ENCODE assay signal across 1 cellular context in the genomic region with DNA sequence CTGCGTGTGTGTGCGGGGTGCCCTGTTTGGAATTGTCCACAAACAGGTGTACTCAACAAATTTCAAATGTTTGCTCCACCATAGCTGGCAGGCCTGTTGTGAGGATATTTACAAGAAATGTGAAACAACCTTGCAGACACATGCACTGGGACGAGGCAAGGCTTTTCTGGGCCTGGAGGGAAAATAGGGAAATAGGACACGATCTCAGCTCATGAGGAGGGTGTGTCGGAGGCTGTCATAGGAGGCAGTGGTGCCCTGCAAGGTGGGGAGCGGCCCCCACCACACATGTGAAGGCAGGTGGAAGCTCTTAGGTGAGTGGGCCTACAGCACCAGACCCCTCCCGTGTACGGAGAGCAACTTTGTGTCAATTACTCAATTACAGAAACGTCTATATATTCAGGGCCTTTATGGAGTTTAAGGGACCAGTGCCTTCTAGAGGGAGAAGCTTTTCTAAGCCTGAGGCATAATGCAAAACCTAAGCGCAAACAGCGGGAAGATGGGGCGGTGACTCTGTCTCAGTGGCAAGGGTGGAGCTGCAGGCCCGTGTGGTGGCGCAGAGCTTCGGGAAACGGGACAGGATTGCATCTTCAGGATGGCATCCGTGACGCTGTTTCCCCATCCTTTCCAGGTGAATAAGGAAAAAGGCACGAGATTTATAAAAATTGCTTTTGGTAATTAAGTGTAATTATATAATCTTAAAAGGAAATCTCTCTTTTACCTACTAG.
TF ChIP-seq lines count a peak whose summit lies in the region.

No MANE protein-coding gene starts in this region.

TF ChIP-seq in HepG2, 621 proteins besides CTCF, POLR2A, EP300 and RAD21 (continued from another document):
- TF ChIP-seq, protein P1, sequence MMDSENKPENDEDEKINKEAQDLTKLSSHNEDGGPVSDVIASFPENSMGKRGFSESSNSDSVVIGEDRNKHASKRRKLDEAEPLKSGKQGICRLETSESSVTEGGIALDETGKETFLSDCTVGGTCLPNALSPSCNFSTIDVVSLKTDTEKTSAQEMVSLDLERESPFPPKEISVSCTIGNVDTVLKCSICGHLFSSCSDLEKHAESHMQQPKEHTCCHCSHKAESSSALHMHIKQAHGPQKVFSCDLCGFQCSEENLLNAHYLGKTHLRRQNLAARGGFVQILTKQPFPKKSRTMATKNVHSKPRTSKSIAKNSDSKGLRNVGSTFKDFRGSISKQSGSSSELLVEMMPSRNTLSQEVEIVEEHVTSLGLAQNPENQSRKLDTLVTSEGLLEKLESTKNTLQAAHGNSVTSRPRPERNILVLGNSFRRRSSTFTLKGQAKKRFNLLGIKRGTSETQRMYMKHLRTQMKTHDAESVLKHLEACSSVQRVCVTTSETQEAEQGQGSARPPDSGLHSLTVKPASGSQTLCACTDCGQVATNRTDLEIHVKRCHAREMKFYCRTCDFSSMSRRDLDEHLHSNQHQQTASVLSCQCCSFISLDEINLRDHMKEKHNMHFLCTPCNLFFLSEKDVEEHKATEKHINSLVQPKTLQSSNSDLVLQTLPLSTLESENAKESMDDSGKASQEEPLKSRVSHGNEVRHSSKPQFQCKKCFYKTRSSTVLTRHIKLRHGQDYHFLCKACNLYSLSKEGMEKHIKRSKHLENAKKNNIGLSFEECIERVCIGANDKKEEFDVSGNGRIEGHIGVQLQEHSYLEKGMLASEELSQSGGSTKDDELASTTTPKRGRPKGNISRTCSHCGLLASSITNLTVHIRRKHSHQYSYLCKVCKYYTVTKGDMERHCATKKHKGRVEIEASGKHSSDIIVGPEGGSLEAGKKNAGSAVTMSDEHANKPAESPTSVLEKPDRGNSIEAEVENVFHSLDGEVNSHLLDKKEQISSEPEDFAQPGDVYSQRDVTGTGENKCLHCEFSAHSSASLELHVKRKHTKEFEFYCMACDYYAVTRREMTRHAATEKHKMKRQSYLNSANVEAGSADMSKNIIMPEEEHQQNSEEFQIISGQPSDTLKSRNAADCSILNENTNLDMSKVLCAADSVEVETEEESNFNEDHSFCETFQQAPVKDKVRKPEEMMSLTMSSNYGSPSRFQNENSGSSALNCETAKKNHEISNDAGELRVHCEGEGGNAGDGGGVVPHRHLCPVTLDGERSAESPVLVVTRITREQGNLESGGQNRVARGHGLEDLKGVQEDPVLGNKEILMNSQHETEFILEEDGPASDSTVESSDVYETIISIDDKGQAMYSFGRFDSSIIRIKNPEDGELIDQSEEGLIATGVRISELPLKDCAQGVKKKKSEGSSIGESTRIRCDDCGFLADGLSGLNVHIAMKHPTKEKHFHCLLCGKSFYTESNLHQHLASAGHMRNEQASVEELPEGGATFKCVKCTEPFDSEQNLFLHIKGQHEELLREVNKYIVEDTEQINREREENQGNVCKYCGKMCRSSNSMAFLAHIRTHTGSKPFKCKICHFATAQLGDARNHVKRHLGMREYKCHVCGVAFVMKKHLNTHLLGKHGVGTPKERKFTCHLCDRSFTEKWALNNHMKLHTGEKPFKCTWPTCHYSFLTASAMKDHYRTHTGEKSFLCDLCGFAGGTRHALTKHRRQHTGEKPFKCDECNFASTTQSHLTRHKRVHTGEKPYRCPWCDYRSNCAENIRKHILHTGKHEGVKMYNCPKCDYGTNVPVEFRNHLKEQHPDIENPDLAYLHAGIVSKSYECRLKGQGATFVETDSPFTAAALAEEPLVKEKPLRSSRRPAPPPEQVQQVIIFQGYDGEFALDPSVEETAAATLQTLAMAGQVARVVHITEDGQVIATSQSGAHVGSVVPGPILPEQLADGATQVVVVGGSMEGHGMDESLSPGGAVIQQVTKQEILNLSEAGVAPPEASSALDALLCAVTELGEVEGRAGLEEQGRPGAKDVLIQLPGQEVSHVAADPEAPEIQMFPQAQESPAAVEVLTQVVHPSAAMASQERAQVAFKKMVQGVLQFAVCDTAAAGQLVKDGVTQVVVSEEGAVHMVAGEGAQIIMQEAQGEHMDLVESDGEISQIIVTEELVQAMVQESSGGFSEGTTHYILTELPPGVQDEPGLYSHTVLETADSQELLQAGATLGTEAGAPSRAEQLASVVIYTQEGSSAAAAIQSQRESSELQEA (CRISPR knock-in tag; IDR thresholded peaks at IDR 0.05; ENCODE audit: not compliant biosample characterization): no peak
TF ChIP-seq in HepG2: peak in this region for 1.
